ENCODE assay signal across 1 cellular context in the genomic region with DNA sequence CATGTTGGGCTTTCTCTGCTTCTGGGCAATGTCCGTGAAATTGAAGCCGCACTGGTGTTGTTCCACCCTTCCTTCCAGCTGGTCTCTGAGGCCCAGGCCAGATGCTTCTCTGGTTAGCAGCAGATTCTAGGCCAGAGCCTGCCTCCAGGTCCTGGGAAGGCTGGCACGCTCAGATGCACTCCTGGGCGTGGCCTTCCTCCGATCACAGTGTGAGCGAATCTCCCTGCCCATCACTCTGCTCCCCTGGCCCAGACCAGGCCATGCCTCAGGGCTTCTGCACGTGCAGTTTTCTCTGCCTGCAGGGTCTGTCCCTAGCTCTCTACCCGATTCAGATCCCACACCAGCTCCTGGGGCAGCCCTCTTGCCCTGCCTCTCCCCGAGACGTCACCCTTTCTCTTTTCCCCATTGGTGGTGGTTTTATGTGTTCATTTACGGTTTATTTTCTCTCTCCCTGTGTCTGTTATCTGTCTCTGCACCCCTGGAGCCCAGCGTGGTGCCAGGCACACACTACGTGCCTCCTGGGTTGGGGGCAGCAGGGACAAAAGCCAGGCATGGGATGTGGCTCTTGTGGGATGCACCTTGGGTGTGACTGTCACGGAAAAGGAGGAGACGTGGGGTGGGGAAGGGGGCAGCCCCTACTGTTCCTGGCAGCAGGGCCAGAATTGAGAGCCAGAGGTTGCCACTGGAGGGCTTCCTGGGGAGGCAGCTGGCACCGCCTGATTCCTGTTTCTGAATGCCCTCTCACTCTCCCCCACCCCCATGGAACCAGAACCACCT.
TF ChIP-seq lines count a peak whose summit lies in the region.

No MANE protein-coding gene starts in this region.

TF ChIP-seq in H1, 55 proteins besides CTCF, POLR2A, EP300 and RAD21:
- TF ChIP-seq RFX5 (IDR thresholded peaks at IDR 0.05; ENCODE audit: borderline replicate concordance, low read depth, low read length) (no peak), SP4 (IDR thresholded peaks at IDR 0.05; ENCODE audit: low read length) (no peak), BCL11A (IDR thresholded peaks at IDR 0.05; ENCODE audit: low read depth in 2 of 2, low read length in 2 of 2) (no peak)
- TF ChIP-seq, protein P1, sequence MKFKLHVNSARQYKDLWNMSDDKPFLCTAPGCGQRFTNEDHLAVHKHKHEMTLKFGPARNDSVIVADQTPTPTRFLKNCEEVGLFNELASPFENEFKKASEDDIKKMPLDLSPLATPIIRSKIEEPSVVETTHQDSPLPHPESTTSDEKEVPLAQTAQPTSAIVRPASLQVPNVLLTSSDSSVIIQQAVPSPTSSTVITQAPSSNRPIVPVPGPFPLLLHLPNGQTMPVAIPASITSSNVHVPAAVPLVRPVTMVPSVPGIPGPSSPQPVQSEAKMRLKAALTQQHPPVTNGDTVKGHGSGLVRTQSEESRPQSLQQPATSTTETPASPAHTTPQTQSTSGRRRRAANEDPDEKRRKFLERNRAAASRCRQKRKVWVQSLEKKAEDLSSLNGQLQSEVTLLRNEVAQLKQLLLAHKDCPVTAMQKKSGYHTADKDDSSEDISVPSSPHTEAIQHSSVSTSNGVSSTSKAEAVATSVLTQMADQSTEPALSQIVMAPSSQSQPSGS (IDR thresholded peaks at IDR 0.05; ENCODE audit: low read length), result no peak
